ENCODE assay signal across 19 cellular contexts in the genomic region with DNA sequence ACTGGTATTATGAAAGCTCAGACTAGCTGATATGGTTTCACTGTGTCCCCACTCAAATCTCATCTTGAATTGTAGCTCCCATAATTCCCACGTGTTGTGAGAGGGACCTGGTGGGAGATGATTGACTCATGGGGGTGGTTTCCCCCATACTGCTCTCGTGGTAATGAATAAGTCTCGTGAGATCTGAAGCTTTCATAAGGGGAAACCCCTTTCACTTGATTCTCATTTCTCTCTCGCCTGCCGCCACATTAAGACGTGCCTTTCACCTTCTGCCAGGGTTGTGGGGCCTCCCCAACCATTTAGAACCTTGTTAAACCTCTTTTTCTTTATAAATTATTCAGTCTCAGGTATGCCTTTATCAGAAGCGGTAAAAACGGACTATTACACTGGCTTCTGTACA.
"Had no signal": no experiment of that assay in that cellular context is flagged by ENCODE, and none has a peak within 500 bp of the region (broad histone marks: within the 10 kb centered on the region; RNA-seq: fewer than 3 reads in every experiment).

No MANE protein-coding gene starts in this region.

- H3K36me3 ChIP-seq: lower lobe of right lung, neutrophil, pancreas, right lobe of liver, spleen, upper lobe of right lung had no signal

- H3K4me3 Mint-ChIP-seq: brain, T-cell, WTC11 had no signal

- H3K79me2 ChIP-seq: hepatocyte had no signal

- H3K4me1 ChIP-seq: foreskin keratinocyte, pancreas, right lobe of liver had no signal

- ATAC-seq: left colon, lower lobe of right lung, pancreas, right lobe of liver, SK-N-SH treated with all-trans-retinoic acid at 6 μM for 48 hours, T-cell, upper lobe of right lung, WTC11 had no signal

- H3K4me2 ChIP-seq: hepatocyte had no signal

- H3K9me3 ChIP-seq: lower lobe of right lung, neutrophil, pancreas, right lobe of liver, spleen, upper lobe of right lung had no signal

- H3K27ac ChIP-seq: foreskin keratinocyte, hepatocyte, lower lobe of right lung, neutrophil, pancreas, right lobe of liver, spleen, upper lobe of right lung had no signal

- H3K27me3 ChIP-seq: hepatocyte, pancreas, right lobe of liver, upper lobe of right lung had no signal

- H3K9me3 Mint-ChIP-seq: natural killer cell, T-cell, WTC11 had no signal

- DNase-seq: activated CD4-positive, alpha-beta T cell treated with anti-CD3 and anti-CD28 coated beads for 4 hours; activated gamma-delta T cell; anterior cingulate cortex; caudate nucleus; foreskin keratinocyte; left colon; lower lobe of right lung; natural killer cell; pancreas; right lobe of liver; spleen; T-cell; upper lobe of right lung had no signal

- H3K36me3 Mint-ChIP-seq: brain, natural killer cell, T-cell, WTC11 had no signal

- H3K4me1 Mint-ChIP-seq: T-cell had no signal

- H2AFZ ChIP-seq: hepatocyte had no signal

- FAIRE-seq: islet of Langerhans, pancreas had no signal

- H3K27ac Mint-ChIP-seq: T-cell, WTC11 had no signal

- H3K4me3 ChIP-seq: hepatocyte, lower lobe of right lung, pancreas, right lobe of liver, spleen, upper lobe of right lung had no signal
